24 cellular contexts compared by ENCODE assay signal in genomic region chr4:138535316-138535715, GRCh38.
"Had no signal": no experiment of that assay in that cellular context is flagged by ENCODE, and none has a peak within 500 bp of the region (broad histone marks: within the 10 kb centered on the region; RNA-seq: fewer than 3 reads in every experiment).

No MANE protein-coding gene starts in this region.

- H3K9ac ChIP-seq: neural progenitor cell, parathyroid adenoma had no signal

- H3K9me3 ChIP-seq: colonic mucosa had no signal

- ATAC-seq: gastrocnemius medialis; naive thymus-derived CD8-positive, alpha-beta T cell; psoas muscle had no signal

- DNase-seq: activated CD4-positive, alpha-beta T cell treated with anti-CD3 and anti-CD28 coated beads for 48 hours; activated CD4-positive, alpha-beta T cell treated with anti-CD3 and anti-CD28 coated beads, Interleukin-2, amount 50 U/mL, for 48 hours; activated CD8-positive, alpha-beta memory T cell treated with anti-CD3 and anti-CD28 coated beads for 24 hours; activated effector memory CD4-positive, alpha-beta T cell treated with anti-CD3 and anti-CD28 coated beads, Interleukin-2, amount 50 U/mL, for 16 hours; activated naive CD4-positive, alpha-beta T cell treated with anti-CD3 and anti-CD28 coated beads, Interleukin-2, amount 10 ng/mL, durations not matched to agents 7 days and 5 days; activated naive CD8-positive, alpha-beta T cell treated with anti-CD3 and anti-CD28 coated beads, Interleukin-2, amount 10 ng/mL, durations not matched to agents 7 days and 5 days; amygdala; cerebellar nuclear complex; colonic mucosa; effector CD8-positive, alpha-beta T cell; gastrocnemius medialis; glutamatergic neuron; kidney; naive thymus-derived CD8-positive, alpha-beta T cell; occipital lobe; psoas muscle; spleen; stimulated activated naive CD4-positive, alpha-beta T cell; tibial artery had no signal

- H3K4me1 ChIP-seq: colonic mucosa, gastrocnemius medialis, neural progenitor cell, parathyroid adenoma, psoas muscle, spleen, suprapubic skin, tibial artery had no signal

- H2AFZ ChIP-seq: neural progenitor cell, parathyroid adenoma had no signal

- H3K27ac ChIP-seq: colonic mucosa, epithelial cell of prostate, gastrocnemius medialis, neural progenitor cell, parathyroid adenoma, psoas muscle, spleen, suprapubic skin, tibial artery, VCaP had no signal

- H3K79me2 ChIP-seq: parathyroid adenoma had no signal

- H3K4me2 ChIP-seq: neural progenitor cell had no signal

- H3K36me3 ChIP-seq: colonic mucosa, gastrocnemius medialis, neural progenitor cell, spleen, suprapubic skin, tibial artery had no signal

- H3K4me3 ChIP-seq: colonic mucosa, gastrocnemius medialis, neural progenitor cell, psoas muscle, spleen, suprapubic skin, tibial artery had no signal

- H3K27me3 ChIP-seq: colonic mucosa, gastrocnemius medialis, neural progenitor cell, spleen, suprapubic skin, tibial artery had no signal
